In the genomic region with DNA sequence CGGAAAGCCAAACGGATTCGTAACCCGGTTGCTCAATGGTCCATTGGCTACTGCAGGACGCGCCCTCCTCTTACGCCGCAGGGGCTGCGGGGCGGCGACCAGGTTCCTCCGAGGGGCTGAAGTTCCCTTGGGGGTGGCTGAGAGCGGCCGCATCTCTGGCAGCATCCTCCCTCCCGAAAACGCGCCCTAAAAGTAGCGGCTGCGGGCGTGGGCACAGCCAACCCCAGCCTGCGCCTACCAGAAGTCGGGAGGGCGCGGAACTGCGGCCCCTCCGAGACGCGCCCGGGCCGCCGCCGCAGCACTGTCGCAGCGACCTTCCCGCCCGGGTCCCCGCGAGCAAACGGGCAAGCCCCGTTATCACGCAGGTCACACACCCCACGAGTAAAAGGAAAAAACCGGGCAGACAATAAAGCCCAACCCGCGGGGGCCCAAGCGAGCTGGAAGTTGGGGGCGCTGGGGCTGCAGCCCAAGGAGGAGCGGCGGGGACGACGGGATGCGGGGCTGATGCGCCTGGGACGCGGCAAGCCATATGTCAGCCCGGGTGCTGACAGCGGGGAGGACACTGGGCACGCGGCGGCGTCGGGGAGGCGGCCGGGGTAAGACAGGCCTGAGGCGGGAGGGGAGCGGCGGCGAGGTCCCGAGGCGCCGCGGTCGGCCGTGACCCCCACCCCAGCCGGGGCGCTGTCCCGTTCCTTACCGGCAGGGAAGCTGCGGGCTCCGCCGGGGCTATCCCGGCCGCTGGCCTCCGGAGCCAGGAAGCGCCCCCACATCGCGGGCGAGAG, we compare ENCODE assay signal across 8 cellular contexts. TPM values are rescaled to one million over a fixed set of nuclear protein-coding genes. Genes with fewer than 3 reads are reported as not detected.
A peak's percentile ranks its signal among the peaks of the same experiment; 100 is the strongest.
DNase-seq lines count a peak whose midpoint lies in the region; ATAC-seq and TF ChIP-seq lines count a peak whose summit lies in the region.

No MANE protein-coding gene starts in this region.

- H2AFZ ChIP-seq in SU-DHL-6 (ENCODE audit: low read depth, low read length, severe bottlenecking) (peak overlapping the region; percentile 96), hepatocyte (peak overlapping the region; percentile 76)

- H3K27ac ChIP-seq in SU-DHL-6 (ENCODE audit: low read depth, low read length): peak overlapping the region; percentile 45
- H3K27ac ChIP-seq in hepatocyte: peak overlapping the region; percentile 97

- no peaks in the 10 kb centered on the region for H3K79me2 ChIP-seq in SU-DHL-6 (ENCODE audit: insufficient read depth, low read length)
- peaks cover 50% of the 10 kb centered on the region for H3K79me2 ChIP-seq in hepatocyte

- H3K4me2 ChIP-seq in SU-DHL-6 (ENCODE audit: low read depth, low read length, poor library complexity, severe bottlenecking): peak overlapping the region; percentile 78
- peak overlapping the region; percentile 90 for H3K4me2 ChIP-seq in hepatocyte

- H3K4me3 ChIP-seq in SU-DHL-6 (ENCODE audit: insufficient read depth, low read length, poor library complexity, severe bottlenecking): peak overlapping the region; percentile 91
- peak overlapping the region; percentile 95 for H3K4me3 ChIP-seq in hepatocyte

- H3K9ac ChIP-seq in SU-DHL-6 (ENCODE audit: low read length): peak overlapping the region; percentile 75

- no peaks in the 10 kb centered on the region for H3K27me3 ChIP-seq in SU-DHL-6 (ENCODE audit: low read length)
- H3K27me3 ChIP-seq in hepatocyte: peaks cover 4% of the 10 kb centered on the region

- TF ChIP-seq CTCF in SU-DHL-6 (IDR thresholded peaks at IDR 0.05; ENCODE audit: insufficient read depth, low read length, poor library complexity, severe bottlenecking) (no peak), hepatocyte (IDR thresholded peaks at IDR 0.05; ENCODE audit: poor library complexity) (peak; percentile 5)

- ATAC-seq in GM19463 (IDR thresholded peaks at IDR 0.05; ENCODE audit: unreplicated experiment): peak; percentile 33
- peak; percentile 27 for ATAC-seq in HG03521 (IDR thresholded peaks at IDR 0.05; ENCODE audit: unreplicated experiment)

- DNase-seq in DMS 273 treated with DMSO at 0.1 percent for 48 hours (lab: John Stamatoyannopoulos, UW): peak; percentile 8
- DNase-seq in anterior cingulate cortex (lab: John Stamatoyannopoulos, UW): peak in 50 of 58 donors; percentile 12 to 76 (median 44)
- DNase-seq in hepatocyte (ENCODE audit: low spot score): peak; percentile 66
- peak; percentile 93 for DNase-seq in retina
- DNase-seq in middle frontal gyrus (ENCODE audit: extremely low spot score, low spot score): no peak

- H3K9me3 ChIP-seq in SU-DHL-6 (ENCODE audit: insufficient read depth, low read length) (no peaks in the 10 kb centered on the region), hepatocyte (ENCODE audit: low read depth) (no peaks in the 10 kb centered on the region)

- H4K20me1 ChIP-seq in SU-DHL-6 (ENCODE audit: low read depth, low read length) (no peaks in the 10 kb centered on the region), hepatocyte (ENCODE audit: insufficient read depth, poor library complexity, severe bottlenecking) (peaks cover 8% of the 10 kb centered on the region)

- H3F3A ChIP-seq in SU-DHL-6 (ENCODE audit: insufficient read depth): peaks cover 12% of the 10 kb centered on the region; the same call in 1 of the 2 replicates

- H3K36me3 ChIP-seq in SU-DHL-6 (ENCODE audit: low read length) (no peaks in the 10 kb centered on the region), hepatocyte (replicated peaks; ENCODE audit: insufficient read depth, low read depth) (no peaks in the 10 kb centered on the region)

- H3K9me2 ChIP-seq in SU-DHL-6 (replicated peaks; ENCODE audit: insufficient read depth, low read length): no peaks in the 10 kb centered on the region
- H3K9me2 ChIP-seq in hepatocyte (replicated peaks; ENCODE audit: insufficient read depth): no peaks in the 10 kb centered on the region

- no peaks in the 10 kb centered on the region for H3K4me1 ChIP-seq in hepatocyte (ENCODE audit: insufficient read depth)

- under 1% methylated on average over 51 of the region's 88 CpGs for WGBS in hepatocyte (ENCODE audit: low lambda C conversion rate, missing lambda C conversion rate)

RNA-seq across cellular contexts. Expression of a gene that starts 0.7 kb away (rescaled TPM):
- total RNA-seq in hepatocyte: 38.5 and 40.2 TPM in 2 replicates
- polyA plus RNA-seq in hepatocyte: 17.8 and 26.3 TPM in 2 replicates
